In the genomic region with DNA sequence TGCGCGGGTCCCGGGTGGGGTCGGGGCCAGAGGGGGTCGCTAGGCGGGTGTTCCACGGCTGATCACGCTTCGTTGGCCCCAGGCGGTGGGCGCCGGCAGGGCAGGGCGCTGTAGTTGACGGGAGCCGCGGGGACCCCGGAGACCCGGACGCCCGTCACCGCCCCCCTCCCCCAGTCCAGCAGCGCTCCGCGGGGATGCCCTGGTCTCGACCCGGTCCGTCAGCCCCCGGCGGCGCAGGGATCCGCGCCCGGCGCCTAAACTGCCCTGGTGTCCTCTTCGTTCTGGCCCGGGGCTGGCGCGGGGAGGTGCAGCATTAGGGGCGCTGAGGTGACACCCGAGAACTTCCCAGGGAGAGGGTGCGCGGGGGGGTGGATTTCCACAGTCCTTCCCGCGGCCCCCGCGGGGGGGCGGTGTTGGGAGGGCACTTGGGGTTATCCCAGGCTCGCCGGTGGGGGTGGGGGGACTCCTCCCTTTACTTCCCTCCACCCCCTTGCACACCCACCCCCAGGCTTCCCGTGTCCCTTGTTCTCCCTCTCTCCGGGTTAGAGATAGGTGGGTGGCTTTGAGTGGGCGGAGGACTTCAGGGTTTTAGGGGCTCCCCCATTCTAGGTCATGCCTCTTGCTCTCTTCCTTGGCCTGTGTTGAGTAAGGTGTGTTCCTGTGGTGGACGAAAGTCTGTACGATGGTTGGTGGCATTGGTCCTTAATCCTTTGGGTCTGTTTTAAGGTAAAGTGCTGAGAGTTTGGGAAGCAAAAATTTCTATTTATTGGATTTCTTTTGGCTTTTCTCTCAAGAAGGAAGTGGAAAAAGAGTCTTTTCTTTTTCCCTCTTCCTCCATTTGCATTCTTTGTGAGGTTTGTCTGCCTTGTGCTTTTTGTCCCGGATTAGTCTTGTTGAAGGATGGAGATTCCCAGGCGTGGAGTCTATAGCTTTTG, we compare ENCODE assay signal across 8 cellular contexts. TPM values are rescaled to one million over a fixed set of nuclear protein-coding genes. Genes with fewer than 3 reads are reported as not detected.
DNase-seq lines count a peak whose midpoint lies in the region; ATAC-seq, FAIRE-seq and TF ChIP-seq lines count a peak whose summit lies in the region.

No MANE protein-coding gene starts in this region.

- peak overlapping the region; percentile 91 for H3K4me2 ChIP-seq in endothelial cell of umbilical vein (ENCODE audit: insufficient read depth, low read length)

- peak; percentile 50 to 67 for DNase-seq in NCI-H2081 (lab: John Stamatoyannopoulos, UW)
- DNase-seq in NCI-H2081 treated with DMSO at 0.1 percent for 48 hours (lab: John Stamatoyannopoulos, UW): no peak
- DNase-seq in NCI-H748 treated with DMSO at 0.1 percent for 48 hours (lab: John Stamatoyannopoulos, UW): peak; percentile 16
- peak; percentile 79 for DNase-seq in activated CD8-positive, alpha-beta memory T cell treated with anti-CD3 and anti-CD28 coated beads, Interleukin-2, amount 50 U/mL, for 4 hours
- DNase-seq in endothelial cell of umbilical vein (ENCODE audit: low read depth, low spot score): peak; percentile 77
- peak; percentile 67 for DNase-seq in mucosa of gallbladder (ENCODE audit: low spot score)
- DNase-seq in stimulated activated CD8-positive, alpha-beta memory T cell treated with anti-CD3 and anti-CD28 coated beads, Interleukin-4, amount 100 ng/mL, for 24 hours (ENCODE audit: low read depth): peak; percentile 61

- peak; percentile 13 for ATAC-seq in HG03045 (IDR thresholded peaks at IDR 0.05; ENCODE audit: unreplicated experiment)

- H4K20me1 ChIP-seq in endothelial cell of umbilical vein (replicated peaks; ENCODE audit: control insufficient read depth, extremely low read depth, insufficient read depth, low read length): peaks cover 2% of the 10 kb centered on the region

- H3K4me3 ChIP-seq in endothelial cell of umbilical vein (replicated peaks in 1 of 3; ENCODE audit: insufficient read depth in 1 of 3, low read depth in 1 of 3, low read length in 3 of 3): peak overlapping the region; percentile 67 to 94 (median 86)

- H3K36me3 ChIP-seq in endothelial cell of umbilical vein (ENCODE audit: control insufficient read depth in 2 of 2, extremely low read depth in 1 of 2, insufficient read depth in 2 of 2, low read length in 2 of 2): peaks cover 2 to 9% of the 10 kb centered on the region in 2 experiments

- H3K27ac ChIP-seq in endothelial cell of umbilical vein (ENCODE audit: insufficient read depth, low read depth, low read length): peak overlapping the region; percentile 90

- no peak overlapping the region for H2AFZ ChIP-seq in endothelial cell of umbilical vein (ENCODE audit: low read depth, low read length)

- H3K9ac ChIP-seq in endothelial cell of umbilical vein (replicated peaks; ENCODE audit: extremely low read depth, insufficient read depth, low read length): peak overlapping the region; percentile 98

- TSS peak; percentile 56 for BruUV-seq in endothelial cell of umbilical vein (replicated peaks; lab: Mats Ljungman, UMichigan)

- H3K27me3 ChIP-seq in endothelial cell of umbilical vein (ENCODE audit: control insufficient read depth in 2 of 2, insufficient read depth in 2 of 2, low read length in 2 of 2): no peaks in the 10 kb centered on the region

- CTCF ChIA-PET in endothelial cell of umbilical vein (lab: Charles Lee): interaction anchor here (0.7 to 2.8 kb wide), 14 partner anchors 12 to 454 kb away, joined by 3 to 16 read pairs (median 4); no protein-coding TSS in a partner anchor

- H3K9me1 ChIP-seq in endothelial cell of umbilical vein (replicated peaks; ENCODE audit: control insufficient read depth, extremely low read depth, insufficient read depth, low read length): no peaks in the 10 kb centered on the region

- FAIRE-seq in endothelial cell of umbilical vein (lab: Jason Lieb, UNC): no peak

- POLR2A ChIA-PET in endothelial cell of umbilical vein (lab: Charles Lee): interaction anchor here (1.0 kb wide), 1 partner anchor 14 kb away, joined by 4 read pairs; no protein-coding TSS in a partner anchor

- dilution Hi-C loops in endothelial cell of umbilical vein (cut with MboI; ENCODE audit: extremely low pct_ligation_motif_present, low sequenced_read_pairs): no loop called here

- peak; percentile 76 for TF ChIP-seq POLR2A in endothelial cell of umbilical vein (IDR thresholded peaks at IDR 0.05; ENCODE audit: low read depth, low read length)

- H3K79me2 ChIP-seq in endothelial cell of umbilical vein (ENCODE audit: control insufficient read depth, insufficient read depth, low read length): peaks cover 55% of the 10 kb centered on the region

- no peaks in the 10 kb centered on the region for H3K9me3 ChIP-seq in endothelial cell of umbilical vein (replicated peaks; ENCODE audit: control insufficient read depth, insufficient read depth, low read length)

- intact Hi-C loops in endothelial cell of umbilical vein (cut with micrococcal nuclease): loop anchor here (1.0 to 5.0 kb wide), 7 partner anchors 27 to 696 kb away; a partner anchor contains a TSS

- peak; percentile 24 to 74 for TF ChIP-seq CTCF in endothelial cell of umbilical vein (IDR thresholded peaks at IDR 0.05; ENCODE audit: extremely low read depth in 1 of 2, insufficient read depth in 1 of 2, low read depth in 1 of 2, low read length in 2 of 2)

- peaks cover 49% of the 10 kb centered on the region for H3K4me1 ChIP-seq in endothelial cell of umbilical vein (ENCODE audit: control insufficient read depth, extremely low read depth, insufficient read depth, low read length)

TF ChIP-seq in endothelial cell of umbilical vein, 7 proteins besides CTCF, POLR2A, EP300 and RAD21:
- no peak for TF ChIP-seq MYC (IDR thresholded peaks at IDR 0.05; ENCODE audit: low read depth, low read length)
- TF ChIP-seq, protein P1, sequence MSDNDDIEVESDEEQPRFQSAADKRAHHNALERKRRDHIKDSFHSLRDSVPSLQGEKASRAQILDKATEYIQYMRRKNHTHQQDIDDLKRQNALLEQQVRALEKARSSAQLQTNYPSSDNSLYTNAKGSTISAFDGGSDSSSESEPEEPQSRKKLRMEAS (IDR thresholded peaks at IDR 0.05; ENCODE audit: insufficient read depth, insufficient read length): no peak
- peak; percentile 53 for TF ChIP-seq POLR2AphosphoS5 (IDR thresholded peaks at IDR 0.05; ENCODE audit: insufficient read depth, low read depth, low read length)
- no peak for TF ChIP-seq GATA2 (IDR thresholded peaks at IDR 0.05; ENCODE audit: insufficient read depth, insufficient read length, low read depth, low read length)
- no peak for TF ChIP-seq FOS (IDR thresholded peaks at IDR 0.05; ENCODE audit: borderline replicate concordance, insufficient read depth, low read length)
- TF ChIP-seq JUN (IDR thresholded peaks at IDR 0.05; ENCODE audit: borderline replicate concordance, insufficient read depth, insufficient read length, low read depth): no peak
- no peak for TF ChIP-seq EZH2 (IDR thresholded peaks at IDR 0.05; ENCODE audit: borderline replicate concordance, low read depth, low read length, severe bottlenecking)
TF ChIP-seq in endothelial cell of umbilical vein: peak in this region for 1.

RNA-seq across cellular contexts. Expression of a gene that starts 0.7 kb away (rescaled TPM):
- 135 and 149 TPM in 2 replicates for total RNA-seq in endothelial cell of umbilical vein
- 13.2 and 18.4 TPM in 2 replicates for polyA plus RNA-seq in endothelial cell of umbilical vein
- 20.2 and 22.9 TPM in 2 replicates for polyA plus RNA-seq in endothelial cell of umbilical vein (2011; cell fraction: cytosol; rRNA removed)
- polyA plus RNA-seq in endothelial cell of umbilical vein (2011; cell fraction: nucleus; rRNA removed): 69.3 and 85.9 TPM in 2 replicates
- polyA plus RNA-seq in endothelial cell of umbilical vein (2012): 83.5 and 84.7 TPM in 2 replicates
- 159 and 171 TPM in 2 replicates for polyA minus RNA-seq in endothelial cell of umbilical vein
- polyA minus RNA-seq in endothelial cell of umbilical vein (2011; cell fraction: cytosol; rRNA and poly(A)+ RNA removed): 65.2 TPM
- 125 and 167 TPM in 2 replicates for polyA minus RNA-seq in endothelial cell of umbilical vein (2011; cell fraction: nucleus; rRNA and poly(A)+ RNA removed)
- 39.2 TPM for total RNA-seq in mucosa of gallbladder
